2 cellular contexts compared by ENCODE assay signal in genomic region chr18:9105420-9105819, GRCh38.
TF ChIP-seq lines count a peak whose summit lies in the region.

No MANE protein-coding gene starts in this region.

TF ChIP-seq in H1, 55 proteins besides CTCF, POLR2A, EP300 and RAD21:
- TF ChIP-seq PHF8 (conservative IDR thresholded peaks at IDR 0.05; ENCODE audit: low read depth, low read length), result no peak
- TF ChIP-seq KDM4A (IDR thresholded peaks at IDR 0.05; ENCODE audit: low read depth, low read length, severe bottlenecking), result no peak
- TF ChIP-seq USF2 (IDR thresholded peaks at IDR 0.05; ENCODE audit: low read length), result no peak
- no peak for TF ChIP-seq RFX5 (IDR thresholded peaks at IDR 0.05; ENCODE audit: borderline replicate concordance, low read depth, low read length)
- TF ChIP-seq SRF (IDR thresholded peaks at IDR 0.05; ENCODE audit: low read depth, low read length), result no peak
- no peak for TF ChIP-seq TCF12 (IDR thresholded peaks at IDR 0.05; ENCODE audit: low read depth, low read length)
- TF ChIP-seq ASH2L (IDR thresholded peaks at IDR 0.05; ENCODE audit: low read length), result no peak
- TF ChIP-seq SP1 (IDR thresholded peaks at IDR 0.05; ENCODE audit: low read depth, low read length), result no peak

TF ChIP-seq in neural cell, 6 proteins besides CTCF, POLR2A, EP300 and RAD21:
- TF ChIP-seq REST (IDR thresholded peaks at IDR 0.05; ENCODE audit: borderline replicate concordance) (no peak), TAF1 (IDR thresholded peaks at IDR 0.05; ENCODE audit: low read depth) (no peak), POLR2AphosphoS5 (IDR thresholded peaks at IDR 0.05) (no peak), SMC3 (conservative IDR thresholded peaks at IDR 0.05; ENCODE audit: poor library complexity) (no peak), MXI1 (conservative IDR thresholded peaks at IDR 0.05; ENCODE audit: poor library complexity, severe bottlenecking) (no peak), EZH2 (IDR thresholded peaks at IDR 0.05; ENCODE audit: borderline replicate concordance, insufficient read depth, low read length, poor library complexity, severe bottlenecking) (no peak)
